In genomic region chr3:188722963-188723362, GRCh38 we compare ENCODE assay signal across 28 cellular contexts.
DNase-seq lines count a peak whose midpoint lies in the region; ATAC-seq, FAIRE-seq and TF ChIP-seq lines count a peak whose summit lies in the region.
"Had no signal": no experiment of that assay in that cellular context is flagged by ENCODE, and none has a peak within 500 bp of the region (broad histone marks: within the 10 kb centered on the region; RNA-seq: fewer than 3 reads in every experiment).

No MANE protein-coding gene starts in this region.

- DNase-seq in activated T-cell treated with anti-CD3 and anti-CD28 coated beads, Interleukin-2, amount 50 U/mL, for 4 hours = no peak
- DNase-seq in activated T-cell treated with anti-CD3 and anti-CD28 coated beads for 4 hours = no peak
- no peak for DNase-seq in A549 (ENCODE audit: low read depth in 1 of 2, low spot score in 1 of 2)
- no peak for DNase-seq in stimulated activated effector memory CD8-positive, alpha-beta T cell treated with anti-CD3 and anti-CD28 coated beads, Interleukin-12 subunit alpha, Interleukin-12 subunit beta, amount 100 ng/mL, for 72 hours (ENCODE audit: low spot score in 2 of 2)
- DNase-seq in cardiac septum (ENCODE audit: low spot score) = no peak
- DNase-seq in NCI-H2196 (lab: John Stamatoyannopoulos, UW; ENCODE audit: unreplicated experiment) = no peak
- DNase-seq: CD8-positive, alpha-beta T cell; DMS 273 treated with DMSO at 0.1 percent for 48 hours; DMS79; EL; GDM1; H9; KBM-7; MV-4-11; NCI-H1105; NCI-H1436 treated with DMSO at 0.1 percent for 48 hours; NCI-H187 treated with DMSO at 0.1 percent for 48 hours; NCI-H2171 treated with DMSO at 0.1 percent for 48 hours; NCI-H446; NCI-H524 treated with DMSO at 0.1 percent for 48 hours; NCI-H774; PC-3 had no signal

- H3K9ac ChIP-seq in OCI-LY3 (ENCODE audit: low read length) = peak overlapping the region; percentile 50

- H3K27ac ChIP-seq in A549 = no peak overlapping the region
- peak overlapping the region; percentile 79 for H3K27ac ChIP-seq in OCI-LY3 (ENCODE audit: low read length)
- H3K27ac ChIP-seq: C4-2B had no signal

- peak; percentile 78 to 82 for ATAC-seq in activated T-cell treated with anti-CD3 and anti-CD28 coated beads, Interleukin-2, amount 50 U/mL, for 4 hours
- ATAC-seq in A549 = no peak
- ATAC-seq in stimulated activated effector memory CD8-positive, alpha-beta T cell treated with anti-CD3 and anti-CD28 coated beads, Interleukin-12 subunit alpha, Interleukin-12 subunit beta, amount 100 ng/mL, for 72 hours = peak; percentile 90
- ATAC-seq: CD8-positive, alpha-beta T cell; GM12878; GM23338 had no signal

- H2AFZ ChIP-seq in OCI-LY3 (ENCODE audit: low read depth, low read length) = no peak overlapping the region
- H2AFZ ChIP-seq: GM23338 had no signal

- no peaks in the 10 kb centered on the region for H3K9me3 Mint-ChIP-seq in activated T-cell treated with anti-CD3 and anti-CD28 coated beads, Interleukin-2, amount 50 U/mL, for 4 hours
- H3K9me3 Mint-ChIP-seq in stimulated activated effector memory CD8-positive, alpha-beta T cell treated with anti-CD3 and anti-CD28 coated beads, Interleukin-12 subunit alpha, Interleukin-12 subunit beta, amount 100 ng/mL, for 72 hours = no peaks in the 10 kb centered on the region
- H3K9me3 Mint-ChIP-seq: CD8-positive, alpha-beta T cell; GM23338; H9 had no signal

- H4K20me1 ChIP-seq in OCI-LY3 (ENCODE audit: insufficient read depth, low read length) = no peaks in the 10 kb centered on the region

- no peak for FAIRE-seq in A549 (lab: Jason Lieb, UNC)
- FAIRE-seq: GM12878, HTR-8/SVneo had no signal

- POLR2A ChIA-PET in A549 (lab: Yijun Ruan, JAX) = no interaction called here

- TF ChIP-seq EP300 in A549 (IDR thresholded peaks at IDR 0.05) = no peak

- H3K4me3 ChIP-seq in A549 (no peak overlapping the region), OCI-LY3 (ENCODE audit: low read length) (peak overlapping the region; percentile 24)
- H3K4me3 ChIP-seq: GM12878, GM23338 had no signal

- no peaks in the 10 kb centered on the region for H3K36me3 ChIP-seq in OCI-LY3 (replicated peaks; ENCODE audit: low read depth, low read length)

- intact Hi-C loops in cardiac septum (cut with DNase I) = no loop called here

- CTCF ChIA-PET in A549 (lab: Yijun Ruan, JAX) = no interaction called here

- no peak overlapping the region for H3K27ac Mint-ChIP-seq in stimulated activated effector memory CD8-positive, alpha-beta T cell treated with anti-CD3 and anti-CD28 coated beads, Interleukin-12 subunit alpha, Interleukin-12 subunit beta, amount 100 ng/mL, for 72 hours
- H3K27ac Mint-ChIP-seq: B cell; CD8-positive, alpha-beta T cell; GM23338; H9 had no signal

- H3K4me3 Mint-ChIP-seq in activated T-cell treated with anti-CD3 and anti-CD28 coated beads, Interleukin-2, amount 50 U/mL, for 4 hours = no peak overlapping the region
- no peak overlapping the region for H3K4me3 Mint-ChIP-seq in stimulated activated effector memory CD8-positive, alpha-beta T cell treated with anti-CD3 and anti-CD28 coated beads, Interleukin-12 subunit alpha, Interleukin-12 subunit beta, amount 100 ng/mL, for 72 hours
- H3K4me3 Mint-ChIP-seq: B cell; CD8-positive, alpha-beta T cell; GM23338; H9 had no signal

- H3K36me3 Mint-ChIP-seq in activated T-cell treated with anti-CD3 and anti-CD28 coated beads, Interleukin-2, amount 50 U/mL, for 4 hours (ENCODE audit: insufficient read depth) = peaks cover 3% of the 10 kb centered on the region
- H3K36me3 Mint-ChIP-seq in stimulated activated effector memory CD8-positive, alpha-beta T cell treated with anti-CD3 and anti-CD28 coated beads, Interleukin-12 subunit alpha, Interleukin-12 subunit beta, amount 100 ng/mL, for 72 hours = no peaks in the 10 kb centered on the region
- H3K36me3 Mint-ChIP-seq: CD8-positive, alpha-beta T cell had no signal

- no peak for TF ChIP-seq POLR2A in A549 (IDR thresholded peaks at IDR 0.05; ENCODE audit: low read length)

- H3K79me2 ChIP-seq in OCI-LY3 (ENCODE audit: low read length) = no peaks in the 10 kb centered on the region

- no peak for TF ChIP-seq CTCF in A549 (IDR thresholded peaks at IDR 0.05)
- no peak for TF ChIP-seq CTCF in OCI-LY3 (IDR thresholded peaks at IDR 0.05; ENCODE audit: low read depth, low read length)

- H3K9me3 ChIP-seq in A549 (no peaks in the 10 kb centered on the region), OCI-LY3 (ENCODE audit: insufficient read depth, low read length) (no peaks in the 10 kb centered on the region)

- no peak overlapping the region for H3K4me2 ChIP-seq in A549
- peak overlapping the region; percentile 61 for H3K4me2 ChIP-seq in OCI-LY3 (ENCODE audit: low read length)
- H3K4me2 ChIP-seq: GM23338 had no signal

- H3K4me1 Mint-ChIP-seq in activated T-cell treated with anti-CD3 and anti-CD28 coated beads, Interleukin-2, amount 50 U/mL, for 4 hours (ENCODE audit: low read depth) = peaks cover 42% of the 10 kb centered on the region
- peaks cover 34% of the 10 kb centered on the region for H3K4me1 Mint-ChIP-seq in stimulated activated effector memory CD8-positive, alpha-beta T cell treated with anti-CD3 and anti-CD28 coated beads, Interleukin-12 subunit alpha, Interleukin-12 subunit beta, amount 100 ng/mL, for 72 hours
- H3K4me1 Mint-ChIP-seq: GM23338, H9 had no signal

- no peak for TF ChIP-seq RAD21 in A549 (conservative IDR thresholded peaks at IDR 0.05 in 1 of 2, IDR thresholded peaks at IDR 0.05 in 1 of 2)

- H3K4me1 ChIP-seq in A549 (peaks cover 36% of the 10 kb centered on the region), OCI-LY3 (ENCODE audit: low read length) (peaks cover 61% of the 10 kb centered on the region)

- H3K27me3 ChIP-seq in OCI-LY3 (ENCODE audit: low read depth, low read length) = no peaks in the 10 kb centered on the region

- WGBS in A549 (ENCODE audit: missing lambda C conversion rate) = 92% methylated on average over 3 of the region's 3 CpGs

- H3K27me3 Mint-ChIP-seq in activated T-cell treated with anti-CD3 and anti-CD28 coated beads, Interleukin-2, amount 50 U/mL, for 4 hours (ENCODE audit: low read depth) = no peaks in the 10 kb centered on the region
- H3K27me3 Mint-ChIP-seq: B cell had no signal

TF ChIP-seq in A549, 52 proteins besides CTCF, POLR2A, EP300 and RAD21:
- no peak for TF ChIP-seq USF2 (IDR thresholded peaks at IDR 0.05)
- TF ChIP-seq MAFK (IDR thresholded peaks at IDR 0.05; ENCODE audit: partially characterized antibody) = peak; percentile 15

Comparison
In these comparisons a context has a peak if more than half of its experiments do, and no peak if none do; other contexts are left out.
1. ATAC-seq: peak in activated T-cell treated with anti-CD3 and anti-CD28 coated beads, Interleukin-2, amount 50 U/mL, for 4 hours (2 of 2) and stimulated activated effector memory CD8-positive, alpha-beta T cell treated with anti-CD3 and anti-CD28 coated beads, Interleukin-12 subunit alpha, Interleukin-12 subunit beta, amount 100 ng/mL, for 72 hours (single experiment); none in A549 (0 of 2).